ENCODE assay signal across 22 cellular contexts in the genomic region with DNA sequence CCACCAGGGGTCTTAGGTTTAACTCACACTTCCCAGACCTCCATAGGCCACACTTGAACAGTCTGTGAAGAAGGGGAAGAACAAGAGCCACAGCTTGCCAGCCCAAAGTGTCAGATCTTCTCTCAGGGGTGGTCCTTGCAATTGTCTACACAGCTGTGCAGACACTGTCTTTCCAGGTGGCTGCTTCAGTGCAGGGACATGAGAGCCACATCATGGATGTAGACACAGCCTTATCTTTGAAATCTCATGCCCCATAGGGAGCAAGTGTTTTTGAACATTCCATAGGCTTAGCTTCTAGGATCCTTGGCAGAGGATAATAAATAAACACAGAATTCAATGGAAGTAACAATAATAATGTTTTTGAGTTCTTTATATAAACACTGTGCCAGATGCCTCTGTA.
"Had no signal": no experiment of that assay in that cellular context is flagged by ENCODE, and none has a peak within 500 bp of the region (broad histone marks: within the 10 kb centered on the region; RNA-seq: fewer than 3 reads in every experiment).

No MANE protein-coding gene starts in this region.

- H3K27me3 ChIP-seq: brain microvascular endothelial cell, esophagus squamous epithelium, sigmoid colon, spleen, upper lobe of right lung had no signal

- H3K4me3 ChIP-seq: esophagus squamous epithelium, sigmoid colon, spleen, thoracic aorta, upper lobe of right lung had no signal

- ATAC-seq: activated CD8-positive, alpha-beta T cell treated with anti-CD3 and anti-CD28 coated beads, Interleukin-2, amount 10 ng/mL, durations not matched to agents 7 days and 5 days; activated naive CD8-positive, alpha-beta T cell treated with anti-CD3 and anti-CD28 coated beads, Interleukin-2, amount 50 U/mL, for 24 hours; stimulated activated memory B cell treated with anti-CD40 and anti-IgM and Interleukin-4, amounts not matched to agents 10 μg/mL and 1 μg/mL and 100 μg/mL, for 72 hours had no signal

- H3K9me3 Mint-ChIP-seq: activated CD4-positive, alpha-beta T cell treated with anti-CD3 and anti-CD28 coated beads, Interleukin-2, amount 10 ng/mL, durations not matched to agents 24 days and 14 days; activated naive CD4-positive, alpha-beta T cell treated with anti-CD3 and anti-CD28 coated beads for 36 hours; activated naive CD8-positive, alpha-beta T cell treated with anti-CD3 and anti-CD28 coated beads, Interleukin-2, amount 50 U/mL, for 24 hours; activated T-cell treated with anti-CD3 and anti-CD28 coated beads, Interleukin-2, amount 50 U/mL, for 24 hours; immature natural killer cell; memory B cell; nephron progenitor cell; stimulated activated memory B cell treated with anti-CD40 and anti-IgM and Interleukin-4, amounts not matched to agents 10 μg/mL and 1 μg/mL and 100 μg/mL, for 72 hours; T-helper 2 cell treated with Interferon-gamma antibody and Interleukin-4, amounts not matched to agents 5 μg/mL and 100 μg/mL, for 36 hours had no signal

- H3K27ac ChIP-seq: brain microvascular endothelial cell, esophagus squamous epithelium, spleen, thoracic aorta, upper lobe of right lung had no signal

- H3K27me3 Mint-ChIP-seq: activated CD4-positive, alpha-beta T cell treated with anti-CD3 and anti-CD28 coated beads, Interleukin-2, amount 10 ng/mL, durations not matched to agents 24 days and 14 days; activated naive CD8-positive, alpha-beta T cell treated with anti-CD3 and anti-CD28 coated beads, Interleukin-2, amount 50 U/mL, for 24 hours; activated T-cell treated with anti-CD3 and anti-CD28 coated beads, Interleukin-2, amount 50 U/mL, for 24 hours; memory B cell; stimulated activated memory B cell treated with anti-CD40 and anti-IgM and Interleukin-4, amounts not matched to agents 10 μg/mL and 1 μg/mL and 100 μg/mL, for 72 hours had no signal

- H3K27ac Mint-ChIP-seq: activated CD4-positive, alpha-beta T cell treated with anti-CD3 and anti-CD28 coated beads, Interleukin-2, amount 10 ng/mL, durations not matched to agents 24 days and 14 days; activated CD8-positive, alpha-beta T cell treated with anti-CD3 and anti-CD28 coated beads, Interleukin-2, amount 10 ng/mL, durations not matched to agents 7 days and 5 days; activated naive CD4-positive, alpha-beta T cell treated with anti-CD3 and anti-CD28 coated beads for 36 hours; activated naive CD8-positive, alpha-beta T cell treated with anti-CD3 and anti-CD28 coated beads, Interleukin-2, amount 50 U/mL, for 24 hours; activated T-cell treated with anti-CD3 and anti-CD28 coated beads, Interleukin-2, amount 50 U/mL, for 24 hours; immature natural killer cell; memory B cell; nephron progenitor cell; stimulated activated memory B cell treated with anti-CD40 and anti-IgM and Interleukin-4, amounts not matched to agents 10 μg/mL and 1 μg/mL and 100 μg/mL, for 72 hours; T-helper 2 cell treated with Interferon-gamma antibody and Interleukin-4, amounts not matched to agents 5 μg/mL and 100 μg/mL, for 36 hours had no signal

- H3K4me3 Mint-ChIP-seq: activated CD4-positive, alpha-beta T cell treated with anti-CD3 and anti-CD28 coated beads, Interleukin-2, amount 10 ng/mL, durations not matched to agents 24 days and 14 days; activated CD8-positive, alpha-beta T cell treated with anti-CD3 and anti-CD28 coated beads, Interleukin-2, amount 10 ng/mL, durations not matched to agents 7 days and 5 days; activated naive CD4-positive, alpha-beta T cell treated with anti-CD3 and anti-CD28 coated beads for 36 hours; activated naive CD8-positive, alpha-beta T cell treated with anti-CD3 and anti-CD28 coated beads, Interleukin-2, amount 50 U/mL, for 24 hours; activated T-cell treated with anti-CD3 and anti-CD28 coated beads, Interleukin-2, amount 50 U/mL, for 24 hours; immature natural killer cell; memory B cell; nephron progenitor cell; stimulated activated memory B cell treated with anti-CD40 and anti-IgM and Interleukin-4, amounts not matched to agents 10 μg/mL and 1 μg/mL and 100 μg/mL, for 72 hours; T-helper 2 cell treated with Interferon-gamma antibody and Interleukin-4, amounts not matched to agents 5 μg/mL and 100 μg/mL, for 36 hours had no signal

- H3K36me3 ChIP-seq: brain microvascular endothelial cell, esophagus squamous epithelium, sigmoid colon, spleen, thoracic aorta, upper lobe of right lung had no signal

- H3K9me3 ChIP-seq: esophagus squamous epithelium, sigmoid colon, spleen, thoracic aorta, upper lobe of right lung had no signal

- DNase-seq: activated CD4-positive, alpha-beta T cell treated with anti-CD3 and anti-CD28 coated beads, Interleukin-2, amount 10 ng/mL, durations not matched to agents 24 days and 14 days; activated CD4-positive, CD25-positive, alpha-beta regulatory T cell; activated CD8-positive, alpha-beta T cell treated with anti-CD3 and anti-CD28 coated beads, Interleukin-2, amount 10 ng/mL, durations not matched to agents 7 days and 5 days; activated naive CD4-positive, alpha-beta T cell treated with anti-CD3 and anti-CD28 coated beads for 36 hours; activated naive CD8-positive, alpha-beta T cell treated with anti-CD3 and anti-CD28 coated beads, Interleukin-2, amount 50 U/mL, for 24 hours; activated T-cell treated with anti-CD3 and anti-CD28 coated beads, Interleukin-2, amount 50 U/mL, for 24 hours; aorta; cortex of kidney; effector CD4-positive, alpha-beta T cell; esophagus squamous epithelium; immature natural killer cell; nephron progenitor cell; nucleus accumbens; sigmoid colon; spleen; stimulated activated CD4-positive, alpha-beta T cell treated with anti-CD3 and anti-CD28 coated beads, Interleukin-4, amount 100 ng/mL, for 4 hours; upper lobe of right lung had no signal
